8 cellular contexts compared by ENCODE assay signal in genomic region chr19:19203012-19203856, GRCh38. TPM values are rescaled to one million over a fixed set of nuclear protein-coding genes. Genes with fewer than 3 reads are reported as not detected.
DNase-seq lines count a peak whose midpoint lies in the region; ATAC-seq and TF ChIP-seq lines count a peak whose summit lies in the region.

TSS of gene NR2C2AP (minus strand) at chr19:19203414. CDS start at chr19:19203060, 354 bp downstream.

- DNase-seq in GM04503 (ENCODE audit: low read depth) (peak; percentile 38), NCI-H1694 treated with DMSO at 0.1 percent for 48 hours (lab: John Stamatoyannopoulos, UW) (peak; percentile 92), T-helper 2 cell (peak; percentile 82 to 93 (median 87)), amygdala (lab: John Stamatoyannopoulos, UW) (peak in 55 of 56 donors; percentile 21 to 93 (median 80)), left cardiac atrium (peak; percentile 96), progenitor cell of endocrine pancreas (ENCODE audit: low spot score, unreplicated experiment) (peak; percentile 61), ureter (ENCODE audit: low spot score) (peak; percentile 93)

- H3K4me1 Mint-ChIP-seq in progenitor cell of endocrine pancreas (ENCODE audit: low read depth): peaks cover 6% of the 10 kb centered on the region

- peaks cover 4% of the 10 kb centered on the region for H3K36me3 Mint-ChIP-seq in progenitor cell of endocrine pancreas (ENCODE audit: insufficient read depth)

- peaks cover 31% of the 10 kb centered on the region for H3K27me3 Mint-ChIP-seq in progenitor cell of endocrine pancreas

- peak; percentile 84 for ATAC-seq in HG02678 (IDR thresholded peaks at IDR 0.05; ENCODE audit: unreplicated experiment)
- peak; percentile 94 to 96 for ATAC-seq in left cardiac atrium

- peak within 1 kb of the TSS; percentile 80 for H3K27ac Mint-ChIP-seq in progenitor cell of endocrine pancreas

- peak within 1 kb of the TSS; percentile 83 for H3K4me3 Mint-ChIP-seq in progenitor cell of endocrine pancreas (ENCODE audit: low read depth)

- intact Hi-C loops in left cardiac atrium (cut with DNase I): no loop called here

- H3K9me3 Mint-ChIP-seq in progenitor cell of endocrine pancreas (ENCODE audit: low read depth): no peaks in the 10 kb centered on the region

- TF ChIP-seq CTCF in progenitor cell of endocrine pancreas (IDR thresholded peaks at IDR 0.05; ENCODE audit: unreplicated experiment): no peak

RNA-seq across cellular contexts. Expression of gene NR2C2AP, which starts in this region (rescaled TPM):
- 10 to 100 TPM in 1 of 2 donors, 1 to 10 TPM in 1; 9.4 to 11.2 TPM for total RNA-seq in left cardiac atrium
- total RNA-seq in progenitor cell of endocrine pancreas: 10.6 and 12.2 TPM in 2 replicates
- 24.1 TPM for total RNA-seq in ureter

Comparison
In these comparisons a context has a peak if more than half of its experiments do, and no peak if none do; other contexts are left out.
1. Peak in every context shown above with its lines: DNase-seq and ATAC-seq.
2. DNase-seq: peak in every context shown above with its lines; median percentile 96 in left cardiac atrium; 93 in ureter; 92 in NCI-H1694 treated with DMSO at 0.1 percent for 48 hours; 87 in T-helper 2 cell; 80 in amygdala; 61 in progenitor cell of endocrine pancreas; 38 in GM04503.